Comparison of ENCODE assay signal across 8 cellular contexts in genomic region chrX:24676403-24677024, GRCh38. TPM values are rescaled to one million over a fixed set of nuclear protein-coding genes. Genes with fewer than 3 reads are reported as not detected.
DNase-seq lines count a peak whose midpoint lies in the region; ATAC-seq and TF ChIP-seq lines count a peak whose summit lies in the region.

No MANE protein-coding gene starts in this region.

- POLR2A ChIA-PET in activated CD4-positive, alpha-beta memory T cell treated with anti-CD3 and anti-CD28 coated beads for 36 hours (lab: Charles Lee), result no interaction called here
- POLR2A ChIA-PET in activated CD4-positive, alpha-beta memory T cell treated with anti-CD3 and anti-CD28 coated beads, Interleukin-2, amount 10 ng/mL, durations not matched to agents 7 days and 5 days (lab: Charles Lee), result no interaction called here

- no peaks in the 10 kb centered on the region for H3K9me3 Mint-ChIP-seq in activated CD4-positive, alpha-beta memory T cell treated with anti-CD3 and anti-CD28 coated beads for 36 hours
- no peaks in the 10 kb centered on the region for H3K9me3 Mint-ChIP-seq in activated CD4-positive, alpha-beta memory T cell treated with anti-CD3 and anti-CD28 coated beads, Interleukin-2, amount 10 ng/mL, durations not matched to agents 7 days and 5 days

- H3K36me3 Mint-ChIP-seq in activated CD4-positive, alpha-beta memory T cell treated with anti-CD3 and anti-CD28 coated beads for 36 hours, result no peaks in the 10 kb centered on the region
- no peaks in the 10 kb centered on the region for H3K36me3 Mint-ChIP-seq in activated CD4-positive, alpha-beta memory T cell treated with anti-CD3 and anti-CD28 coated beads, Interleukin-2, amount 10 ng/mL, durations not matched to agents 7 days and 5 days (ENCODE audit: low read depth)

- intact Hi-C loops in activated CD4-positive, alpha-beta memory T cell treated with anti-CD3 and anti-CD28 coated beads for 36 hours (cut with micrococcal nuclease), result no loop called here
- intact Hi-C loops in posterior cingulate gyrus (cut with DNase I), result no loop called here

- H3K4me1 Mint-ChIP-seq in activated CD4-positive, alpha-beta memory T cell treated with anti-CD3 and anti-CD28 coated beads for 36 hours (ENCODE audit: low read depth), result peaks cover 1% of the 10 kb centered on the region
- H3K4me1 Mint-ChIP-seq in activated CD4-positive, alpha-beta memory T cell treated with anti-CD3 and anti-CD28 coated beads, Interleukin-2, amount 10 ng/mL, durations not matched to agents 7 days and 5 days, result no peaks in the 10 kb centered on the region

- no peak overlapping the region for H3K27ac Mint-ChIP-seq in activated CD4-positive, alpha-beta memory T cell treated with anti-CD3 and anti-CD28 coated beads for 36 hours
- H3K27ac Mint-ChIP-seq in activated CD4-positive, alpha-beta memory T cell treated with anti-CD3 and anti-CD28 coated beads, Interleukin-2, amount 10 ng/mL, durations not matched to agents 7 days and 5 days, result no peak overlapping the region

- CTCF ChIA-PET in activated CD4-positive, alpha-beta memory T cell treated with anti-CD3 and anti-CD28 coated beads for 36 hours (lab: Charles Lee), result interaction anchor here (0.7 to 2.1 kb wide), 9 partner anchors 10 to 71 kb away, joined by 3 to 7 read pairs (median 4); partner anchors contain the start of gene PCYT1B
- CTCF ChIA-PET in activated CD4-positive, alpha-beta memory T cell treated with anti-CD3 and anti-CD28 coated beads, Interleukin-2, amount 10 ng/mL, durations not matched to agents 7 days and 5 days (lab: Charles Lee), result interaction anchor here (0.6 to 1.4 kb wide), 7 partner anchors 19 to 468 kb away, joined by 3 to 4 read pairs (median 3); no protein-coding TSS in a partner anchor

- H3K4me3 Mint-ChIP-seq in activated CD4-positive, alpha-beta memory T cell treated with anti-CD3 and anti-CD28 coated beads for 36 hours, result no peak overlapping the region
- no peak overlapping the region for H3K4me3 Mint-ChIP-seq in activated CD4-positive, alpha-beta memory T cell treated with anti-CD3 and anti-CD28 coated beads, Interleukin-2, amount 10 ng/mL, durations not matched to agents 7 days and 5 days

- no peak for TF ChIP-seq POLR2A in erythroblast (IDR thresholded peaks at IDR 0.05; ENCODE audit: low read length)

- peaks cover 2% of the 10 kb centered on the region for H3K27me3 Mint-ChIP-seq in activated CD4-positive, alpha-beta memory T cell treated with anti-CD3 and anti-CD28 coated beads for 36 hours
- peaks cover 2% of the 10 kb centered on the region for H3K27me3 Mint-ChIP-seq in activated CD4-positive, alpha-beta memory T cell treated with anti-CD3 and anti-CD28 coated beads, Interleukin-2, amount 10 ng/mL, durations not matched to agents 7 days and 5 days

- ATAC-seq in stimulated activated naive CD8-positive, alpha-beta T cell treated with anti-CD3 and anti-CD28 coated beads, Interleukin-15, Interleukin-2, amounts not matched to agents 100 U/mL and 50 U/mL, for 24 hours, result peak; percentile 49
- no peak for ATAC-seq in HG03432 (IDR thresholded peaks at IDR 0.05; ENCODE audit: unreplicated experiment)

- peak; percentile 10 for DNase-seq in activated CD4-positive, alpha-beta memory T cell treated with anti-CD3 and anti-CD28 coated beads for 36 hours
- DNase-seq in activated CD4-positive, alpha-beta memory T cell treated with anti-CD3 and anti-CD28 coated beads, Interleukin-2, amount 10 ng/mL, durations not matched to agents 7 days and 5 days, result no peak
- DNase-seq in NCI-H2171 treated with DMSO at 0.1 percent for 48 hours (lab: John Stamatoyannopoulos, UW), result peak; percentile 7
- DNase-seq in erythroblast (lab: John Stamatoyannopoulos, UW), result peak; percentile 8 to 35
- DNase-seq in stimulated activated naive CD8-positive, alpha-beta T cell treated with anti-CD3 and anti-CD28 coated beads, Interleukin-15, Interleukin-2, amounts not matched to agents 100 U/mL and 50 U/mL, for 24 hours, result no peak
- DNase-seq in posterior cingulate gyrus, result no peak
- DNase-seq in T1000 (lab: John Stamatoyannopoulos, UW), result no peak

RNA-seq across cellular contexts. Expression of gene POLA1, which starts 17.2 kb away (rescaled TPM):
- 10 to 100 TPM; 40.9 to 41.7 TPM for total RNA-seq in activated CD4-positive, alpha-beta memory T cell treated with anti-CD3 and anti-CD28 coated beads for 36 hours
- total RNA-seq in activated CD4-positive, alpha-beta memory T cell treated with anti-CD3 and anti-CD28 coated beads, Interleukin-2, amount 10 ng/mL, durations not matched to agents 7 days and 5 days, result 10 to 100 TPM; 28.1 TPM

RNA-seq across cellular contexts. Expression of gene PCYT1B, which starts 29.4 kb away (rescaled TPM):
- total RNA-seq in activated CD4-positive, alpha-beta memory T cell treated with anti-CD3 and anti-CD28 coated beads for 36 hours, result under 1 TPM; 0.14 to 0.24 TPM
- total RNA-seq in activated CD4-positive, alpha-beta memory T cell treated with anti-CD3 and anti-CD28 coated beads, Interleukin-2, amount 10 ng/mL, durations not matched to agents 7 days and 5 days, result under 1 TPM; 0.25 to 0.45 TPM

Comparison
In these comparisons a context has a peak if more than half of its experiments do, and no peak if none do; other contexts are left out.
1. DNase-seq: peak in activated CD4-positive, alpha-beta memory T cell treated with anti-CD3 and anti-CD28 coated beads for 36 hours (single experiment), NCI-H2171 treated with DMSO at 0.1 percent for 48 hours (single experiment) and erythroblast (2 of 2); none in activated CD4-positive, alpha-beta memory T cell treated with anti-CD3 and anti-CD28 coated beads, Interleukin-2, amount 10 ng/mL, durations not matched to agents 7 days and 5 days (single experiment), stimulated activated naive CD8-positive, alpha-beta T cell treated with anti-CD3 and anti-CD28 coated beads, Interleukin-15, Interleukin-2, amounts not matched to agents 100 U/mL and 50 U/mL, for 24 hours (single experiment), posterior cingulate gyrus (0 of 10) and T1000 (single experiment).